In genomic region chr22:36185828-36186624, GRCh38 we compare ENCODE assay signal across 24 cellular contexts. TPM values are rescaled to one million over a fixed set of nuclear protein-coding genes. Genes with fewer than 3 reads are reported as not detected.
"Had no signal": no experiment of that assay in that cellular context is flagged by ENCODE, and none has a peak within 500 bp of the region (broad histone marks: within the 10 kb centered on the region; RNA-seq: fewer than 3 reads in every experiment).

No MANE protein-coding gene starts in this region.

- H3K27me3 Mint-ChIP-seq: activated CD4-positive, alpha-beta memory T cell treated with anti-CD3 and anti-CD28 coated beads for 36 hours had no signal

- H3K4me3 ChIP-seq: colonic mucosa, esophagus muscularis mucosa, gastroesophageal sphincter, heart right ventricle, left ventricle myocardium inferior, sigmoid colon, tibial artery had no signal

- H3K27ac ChIP-seq: colonic mucosa, esophagus muscularis mucosa, gastroesophageal sphincter, heart right ventricle, left ventricle myocardium inferior, sigmoid colon, tibial artery had no signal

- H3K9me3 Mint-ChIP-seq: activated B cell treated with CpG ODN at 0.5 μM for 24 hours; activated CD4-positive, alpha-beta memory T cell treated with anti-CD3 and anti-CD28 coated beads for 36 hours; activated naive CD8-positive, alpha-beta T cell treated with anti-CD3 and anti-CD28 coated beads, Interleukin-2, amount 10 ng/mL, durations not matched to agents 7 days and 5 days; nephron had no signal

- H3K4me3 Mint-ChIP-seq: activated B cell treated with CpG ODN at 0.5 μM for 24 hours; activated CD4-positive, alpha-beta memory T cell treated with anti-CD3 and anti-CD28 coated beads for 36 hours; activated naive CD8-positive, alpha-beta T cell treated with anti-CD3 and anti-CD28 coated beads, Interleukin-2, amount 10 ng/mL, durations not matched to agents 7 days and 5 days; nephron had no signal

- H3K36me3 ChIP-seq: colonic mucosa, esophagus muscularis mucosa, gastroesophageal sphincter, left ventricle myocardium inferior, sigmoid colon, tibial artery had no signal

- DNase-seq: activated B cell treated with CpG ODN at 0.5 μM for 24 hours; activated CD4-positive, alpha-beta memory T cell treated with anti-CD3 and anti-CD28 coated beads for 36 hours; activated CD4-positive, alpha-beta T cell treated with anti-CD3 and anti-CD28 coated beads for 4 hours; activated naive CD4-positive, alpha-beta T cell; activated naive CD8-positive, alpha-beta T cell treated with anti-CD3 and anti-CD28 coated beads, Interleukin-2, amount 10 ng/mL, durations not matched to agents 7 days and 5 days; activated T-cell treated with anti-CD3 and anti-CD28 coated beads for 4 hours; amygdala; central memory CD4-positive, alpha-beta T cell; colonic mucosa; heart right ventricle; left ventricle myocardium inferior; mammary epithelial cell; midbrain; nucleus accumbens; posterior cingulate gyrus; sigmoid colon; stimulated activated CD8-positive, alpha-beta memory T cell treated with anti-CD3 and anti-CD28 coated beads, Interleukin-4, amount 100 ng/mL, for 48 hours; stimulated activated naive CD4-positive, alpha-beta T cell; tibial artery had no signal

- H3K4me1 Mint-ChIP-seq: activated B cell treated with CpG ODN at 0.5 μM for 24 hours had no signal

- H3K9me3 ChIP-seq: colonic mucosa, esophagus muscularis mucosa, gastroesophageal sphincter, heart right ventricle, left ventricle myocardium inferior, sigmoid colon, tibial artery had no signal

- H3K4me1 ChIP-seq: colonic mucosa had no signal

- H3K27ac Mint-ChIP-seq: activated B cell treated with CpG ODN at 0.5 μM for 24 hours; activated CD4-positive, alpha-beta memory T cell treated with anti-CD3 and anti-CD28 coated beads for 36 hours; activated naive CD8-positive, alpha-beta T cell treated with anti-CD3 and anti-CD28 coated beads, Interleukin-2, amount 10 ng/mL, durations not matched to agents 7 days and 5 days had no signal

- H3K27me3 ChIP-seq: colonic mucosa, esophagus muscularis mucosa, gastroesophageal sphincter, heart right ventricle, sigmoid colon, tibial artery had no signal

- ATAC-seq: gastroesophageal sphincter, heart right ventricle had no signal

RNA-seq across cellular contexts. Expression of gene APOL4, which starts 15.6 kb away (rescaled TPM):
- total RNA-seq: activated B cell treated with CpG ODN at 0.5 μM for 24 hours, kidney epithelial cell, renal cortical epithelial cell had no signal
- polyA plus RNA-seq: mammary epithelial cell had no signal
